8 cellular contexts compared by ENCODE assay signal in the genomic region with DNA sequence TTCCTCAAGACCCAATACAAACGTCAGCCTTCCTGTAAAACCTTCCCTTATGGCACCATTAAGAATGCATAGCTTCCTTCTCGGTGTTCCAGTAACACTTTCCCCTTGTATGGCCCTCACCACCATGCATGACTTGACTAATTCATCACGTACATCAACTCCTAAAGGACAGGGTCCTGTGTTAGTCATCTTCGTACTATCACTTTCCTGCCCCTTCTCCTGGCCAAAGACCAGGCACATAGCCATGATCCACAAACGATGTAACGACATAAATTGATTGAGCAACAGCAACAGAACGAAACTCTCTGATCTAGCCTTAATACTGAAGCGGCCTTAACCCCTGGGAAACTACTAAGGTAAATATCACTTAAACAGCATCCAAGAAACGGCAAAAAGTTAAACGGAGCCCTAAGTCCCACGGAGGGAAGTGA. TPM values are rescaled to one million over a fixed set of nuclear protein-coding genes. Genes with fewer than 3 reads are reported as not detected.
DNase-seq lines count a peak whose midpoint lies in the region; ATAC-seq and TF ChIP-seq lines count a peak whose summit lies in the region.

No MANE protein-coding gene starts in this region.

- DNase-seq in AG04449 (ENCODE audit: low read depth, low spot score) (no peak), LoVo (ENCODE audit: low spot score) (peak; percentile 31)
- peak in 1 of 2 donors; percentile 77 for DNase-seq in stimulated activated effector memory CD8-positive, alpha-beta T cell treated with anti-CD3 and anti-CD28 coated beads, Interleukin-12 subunit alpha, Interleukin-12 subunit beta, amount 100 ng/mL, for 72 hours (ENCODE audit: low spot score in 2 of 2)

- no peak for TF ChIP-seq CTCF in AG04449 (IDR thresholded peaks at IDR 0.05; ENCODE audit: insufficient read depth, low read length, missing control alignments)

- no peaks in the 10 kb centered on the region for H3K9me3 Mint-ChIP-seq in stimulated activated effector memory CD8-positive, alpha-beta T cell treated with anti-CD3 and anti-CD28 coated beads, Interleukin-12 subunit alpha, Interleukin-12 subunit beta, amount 100 ng/mL, for 72 hours

- CTCF ChIA-PET in AG04449 (lab: Yijun Ruan, JAX) = interaction anchor here (0.9 to 11.0 kb wide), 7 partner anchors 8 to 324 kb away, joined by 3 to 97 read pairs (median 4); no protein-coding TSS in a partner anchor

- H3K4me1 Mint-ChIP-seq in stimulated activated effector memory CD8-positive, alpha-beta T cell treated with anti-CD3 and anti-CD28 coated beads, Interleukin-12 subunit alpha, Interleukin-12 subunit beta, amount 100 ng/mL, for 72 hours = peaks cover 50% of the 10 kb centered on the region

- POLR2A ChIA-PET in AG04449 (lab: Yijun Ruan, JAX) = no interaction called here

- H3K27me3 ChIP-seq in iPS-15b (ENCODE audit: control insufficient read depth, insufficient read depth, low read length) = no peaks in the 10 kb centered on the region

- peak overlapping the region; percentile 80 for H3K4me3 Mint-ChIP-seq in stimulated activated effector memory CD8-positive, alpha-beta T cell treated with anti-CD3 and anti-CD28 coated beads, Interleukin-12 subunit alpha, Interleukin-12 subunit beta, amount 100 ng/mL, for 72 hours

- peak overlapping the region; percentile 97 for H3K4me3 ChIP-seq in AG04449 (ENCODE audit: low read depth, low read length)
- H3K4me3 ChIP-seq in iPS-15b (ENCODE audit: low read depth, low read length) = peak overlapping the region; percentile 75

- peak overlapping the region; percentile 88 for H3K27ac ChIP-seq in adipose tissue (ENCODE audit: low read depth, low read length)

- H3K27ac Mint-ChIP-seq in stimulated activated effector memory CD8-positive, alpha-beta T cell treated with anti-CD3 and anti-CD28 coated beads, Interleukin-12 subunit alpha, Interleukin-12 subunit beta, amount 100 ng/mL, for 72 hours = peak overlapping the region; percentile 94

- ATAC-seq in GM18508 (IDR thresholded peaks at IDR 0.05; ENCODE audit: insufficient read depth, unreplicated experiment) = peak; percentile 7
- ATAC-seq in stimulated activated effector memory CD8-positive, alpha-beta T cell treated with anti-CD3 and anti-CD28 coated beads, Interleukin-12 subunit alpha, Interleukin-12 subunit beta, amount 100 ng/mL, for 72 hours = peak; percentile 70
- no peak for ATAC-seq in GM19455 (IDR thresholded peaks at IDR 0.05; ENCODE audit: unreplicated experiment)
- no peak for ATAC-seq in HG02678 (IDR thresholded peaks at IDR 0.05; ENCODE audit: unreplicated experiment)

- no peaks in the 10 kb centered on the region for H3K9me3 ChIP-seq in iPS-15b (ENCODE audit: control insufficient read depth, insufficient read depth, low read length)

- peaks cover 62% of the 10 kb centered on the region for H3K36me3 Mint-ChIP-seq in stimulated activated effector memory CD8-positive, alpha-beta T cell treated with anti-CD3 and anti-CD28 coated beads, Interleukin-12 subunit alpha, Interleukin-12 subunit beta, amount 100 ng/mL, for 72 hours

- 0 to 1% (median 1%) methylated on average over 11 of the region's 11 CpGs for WGBS in adipose tissue, 3 donors

- no peaks in the 10 kb centered on the region for H3K36me3 ChIP-seq in iPS-15b (ENCODE audit: control insufficient read depth, insufficient read depth, low read length)

- H3K9ac ChIP-seq in iPS-15b (ENCODE audit: low read depth, low read length) = peak overlapping the region; percentile 93

- H3K4me1 ChIP-seq in iPS-15b (ENCODE audit: control insufficient read depth, insufficient read depth, low read length) = peaks cover 10% of the 10 kb centered on the region

RNA-seq across cellular contexts. Expression of a gene that starts 0.6 kb away (rescaled TPM):
- polyA plus RNA-seq in adipose tissue = 10 to 100 TPM; 15.2 to 29.0 (median 18.8) TPM

RNA-seq across cellular contexts. Expression of a gene that starts 11.3 kb away (rescaled TPM):
- polyA plus RNA-seq in adipose tissue = 10 to 100 TPM; 12.6 to 21.2 (median 15.3) TPM

Comparison
In these comparisons a context has a peak if more than half of its experiments do, and no peak if none do; other contexts are left out.
1. ATAC-seq: peak in GM18508 (single experiment) and stimulated activated effector memory CD8-positive, alpha-beta T cell treated with anti-CD3 and anti-CD28 coated beads, Interleukin-12 subunit alpha, Interleukin-12 subunit beta, amount 100 ng/mL, for 72 hours (single experiment); none in GM19455 (single experiment) and HG02678 (single experiment).